Comparison of ENCODE assay signal across 8 cellular contexts in the genomic region with DNA sequence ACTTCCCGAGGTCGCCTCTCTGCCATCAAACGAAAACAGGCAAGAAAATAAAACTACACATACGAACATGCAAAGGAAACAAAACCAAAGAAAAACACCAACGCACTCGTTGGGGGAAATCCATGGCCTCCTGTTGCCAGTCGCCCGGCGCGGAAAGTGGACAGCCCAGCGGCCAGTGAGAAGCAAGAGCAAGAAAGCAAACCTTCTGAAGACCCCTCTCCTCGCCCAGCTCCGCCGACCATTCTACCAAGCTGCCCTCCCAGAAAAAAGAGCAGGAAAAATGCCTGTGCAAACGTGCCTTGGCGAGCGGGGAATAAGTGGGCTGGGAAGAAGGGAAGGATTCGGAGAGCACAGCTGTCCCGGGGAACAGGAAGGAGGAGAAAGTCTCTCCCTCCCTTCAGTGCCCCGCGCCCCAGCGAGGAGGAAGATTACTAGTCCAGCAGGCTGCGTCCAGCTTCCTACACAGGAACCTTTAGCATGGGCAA. TPM values are rescaled to one million over a fixed set of nuclear protein-coding genes. Genes with fewer than 3 reads are reported as not detected.
DNase-seq lines count a peak whose midpoint lies in the region; ATAC-seq and TF ChIP-seq lines count a peak whose summit lies in the region.

No MANE protein-coding gene starts in this region.

- no peaks in the 10 kb centered on the region for H4K20me1 ChIP-seq in fibroblast of lung (ENCODE audit: control insufficient read depth, extremely low read depth, insufficient read depth, low read length)
- peaks cover 31% of the 10 kb centered on the region for H4K20me1 ChIP-seq in neural progenitor cell (ENCODE audit: low read depth)

- H3K4me2 ChIP-seq in fibroblast of lung (ENCODE audit: extremely low read depth, insufficient read depth, low read length) (peak overlapping the region; percentile 79), neural progenitor cell (peak overlapping the region; percentile 91)

- H3K9ac ChIP-seq in fibroblast of lung (ENCODE audit: insufficient read depth, low read length): peak overlapping the region; percentile 76
- H3K9ac ChIP-seq in neural progenitor cell: peak overlapping the region; percentile 84

- POLR2A ChIA-PET in activated CD8-positive, alpha-beta T cell treated with anti-CD3 and anti-CD28 coated beads, Interleukin-2, amount 10 ng/mL, durations not matched to agents 7 days and 5 days (lab: Charles Lee): interaction anchor here (1.1 kb wide), 1 partner anchor 474 kb away, joined by 3 read pairs; no protein-coding TSS in a partner anchor

- H3F3A ChIP-seq in neural progenitor cell (ENCODE audit: low read depth): peaks cover 22% of the 10 kb centered on the region

- H3K4me1 Mint-ChIP-seq in activated CD8-positive, alpha-beta T cell treated with anti-CD3 and anti-CD28 coated beads, Interleukin-2, amount 10 ng/mL, durations not matched to agents 7 days and 5 days (ENCODE audit: low read depth): peaks cover 23% of the 10 kb centered on the region
- H3K4me1 Mint-ChIP-seq in neural progenitor cell: peaks cover 40% of the 10 kb centered on the region

- peak overlapping the region; percentile 30 for H3K27ac Mint-ChIP-seq in activated CD8-positive, alpha-beta T cell treated with anti-CD3 and anti-CD28 coated beads, Interleukin-2, amount 10 ng/mL, durations not matched to agents 7 days and 5 days
- H3K27ac Mint-ChIP-seq in neural progenitor cell: peak overlapping the region; percentile 97

- H3K27ac ChIP-seq in fibroblast of lung (ENCODE audit: insufficient read depth, low read length) (peak overlapping the region; percentile 90), neural progenitor cell (peak overlapping the region; percentile 88)

- H3K9me3 ChIP-seq in fibroblast of lung (ENCODE audit: control insufficient read depth, insufficient read depth, low read depth, low read length): no peaks in the 10 kb centered on the region
- no peaks in the 10 kb centered on the region for H3K9me3 ChIP-seq in neural progenitor cell (ENCODE audit: low read depth)

- H3K27me3 ChIP-seq in fibroblast of lung (ENCODE audit: control insufficient read depth, insufficient read depth, low read length): no peaks in the 10 kb centered on the region
- H3K27me3 ChIP-seq in neural progenitor cell: no peaks in the 10 kb centered on the region

- H3K4me1 ChIP-seq in fibroblast of lung (ENCODE audit: control insufficient read depth, extremely low read depth, insufficient read depth, low read length): no peaks in the 10 kb centered on the region
- peaks cover 43% of the 10 kb centered on the region for H3K4me1 ChIP-seq in neural progenitor cell

- H3K4me3 ChIP-seq in fibroblast of lung (replicated peaks in 1 of 4; ENCODE audit: control extremely low read depth in 1 of 4, insufficient read depth in 1 of 4, low read depth in 3 of 4, low read length in 4 of 4) (peak overlapping the region; percentile 73 to 92 (median 84)), neural progenitor cell (peak overlapping the region; percentile 87)

- DNase-seq in DMS53 (lab: John Stamatoyannopoulos, UW) (peak; percentile 86), fibroblast of lung (ENCODE audit: low read depth in 2 of 2) (no peak), neural progenitor cell (ENCODE audit: low spot score) (no peak), COLO668 (lab: John Stamatoyannopoulos, UW; ENCODE audit: unreplicated experiment) (no peak), NCI-H2029 (lab: John Stamatoyannopoulos, UW) (no peak)
- DNase-seq in activated CD8-positive, alpha-beta T cell treated with anti-CD3 and anti-CD28 coated beads, Interleukin-2, amount 10 ng/mL, durations not matched to agents 7 days and 5 days: peak; percentile 30

- H3K36me3 Mint-ChIP-seq in activated CD8-positive, alpha-beta T cell treated with anti-CD3 and anti-CD28 coated beads, Interleukin-2, amount 10 ng/mL, durations not matched to agents 7 days and 5 days (ENCODE audit: low read depth): no peaks in the 10 kb centered on the region
- peaks cover 7% of the 10 kb centered on the region for H3K36me3 Mint-ChIP-seq in neural progenitor cell

- no peaks in the 10 kb centered on the region for H3K36me3 ChIP-seq in fibroblast of lung (ENCODE audit: control insufficient read depth, insufficient read depth, low read length)
- no peaks in the 10 kb centered on the region for H3K36me3 ChIP-seq in neural progenitor cell

- CTCF ChIA-PET in activated CD8-positive, alpha-beta T cell treated with anti-CD3 and anti-CD28 coated beads, Interleukin-2, amount 10 ng/mL, durations not matched to agents 7 days and 5 days (lab: Charles Lee): interaction anchor here (1.6 to 3.2 kb wide), 2 partner anchors 10 to 266 kb away, joined by 5 to 16 read pairs; no protein-coding TSS in a partner anchor

- peak overlapping the region; percentile 79 for H3K4me3 Mint-ChIP-seq in activated CD8-positive, alpha-beta T cell treated with anti-CD3 and anti-CD28 coated beads, Interleukin-2, amount 10 ng/mL, durations not matched to agents 7 days and 5 days
- H3K4me3 Mint-ChIP-seq in neural progenitor cell: peak overlapping the region; percentile 99

- peak overlapping the region; percentile 60 for H2AFZ ChIP-seq in fibroblast of lung (ENCODE audit: low read length)
- H2AFZ ChIP-seq in neural progenitor cell (replicated peaks): peak overlapping the region; percentile 94

- H3K27me3 Mint-ChIP-seq in activated CD8-positive, alpha-beta T cell treated with anti-CD3 and anti-CD28 coated beads, Interleukin-2, amount 10 ng/mL, durations not matched to agents 7 days and 5 days (ENCODE audit: low read depth): peaks cover 57% of the 10 kb centered on the region
- no peaks in the 10 kb centered on the region for H3K27me3 Mint-ChIP-seq in neural progenitor cell (ENCODE audit: insufficient read depth, low read depth)

- H3K79me2 ChIP-seq in fibroblast of lung (ENCODE audit: control insufficient read depth, insufficient read depth, low read length) (peaks cover 48% of the 10 kb centered on the region), neural progenitor cell (ENCODE audit: low read depth) (peaks cover 62% of the 10 kb centered on the region)

- ATAC-seq in HG03460 (IDR thresholded peaks at IDR 0.05; ENCODE audit: unreplicated experiment) (peak; percentile 9), GM21515 (IDR thresholded peaks at IDR 0.05; ENCODE audit: unreplicated experiment) (no peak)
- no peak for ATAC-seq in activated CD8-positive, alpha-beta T cell treated with anti-CD3 and anti-CD28 coated beads, Interleukin-2, amount 10 ng/mL, durations not matched to agents 7 days and 5 days

- H3K9me3 Mint-ChIP-seq in activated CD8-positive, alpha-beta T cell treated with anti-CD3 and anti-CD28 coated beads, Interleukin-2, amount 10 ng/mL, durations not matched to agents 7 days and 5 days (ENCODE audit: insufficient read depth): no peaks in the 10 kb centered on the region
- H3K9me3 Mint-ChIP-seq in neural progenitor cell: peaks cover 3% of the 10 kb centered on the region

- TF ChIP-seq CTCF in fibroblast of lung (conservative IDR thresholded peaks at IDR 0.05 in 1 of 2, IDR thresholded peaks at IDR 0.05 in 1 of 2; ENCODE audit: low read depth in 1 of 2, low read length in 2 of 2): no peak
- no peak for TF ChIP-seq CTCF in neural progenitor cell (IDR thresholded peaks at IDR 0.05)

RNA-seq across cellular contexts. Expression of a gene that starts 0.8 kb away (rescaled TPM):
- total RNA-seq in activated CD8-positive, alpha-beta T cell treated with anti-CD3 and anti-CD28 coated beads, Interleukin-2, amount 10 ng/mL, durations not matched to agents 7 days and 5 days: 1 to 10 TPM; 6.1 to 7.6 TPM
- total RNA-seq in fibroblast of lung (45.2 and 58.1 TPM in 2 replicates), neural progenitor cell (ENCODE audit: low replicate concordance) (39.8 and 71.5 TPM in 2 replicates)
- 46.0 and 46.9 TPM in 2 replicates for polyA plus RNA-seq in fibroblast of lung
- polyA plus RNA-seq in fibroblast of lung (2012): 25.2 and 29.1 TPM in 2 replicates
- 10.3 and 11.5 TPM in 2 replicates for polyA minus RNA-seq in fibroblast of lung (ENCODE audit: low replicate concordance)

Comparison
In these comparisons a context has a peak if more than half of its experiments do, and no peak if none do; other contexts are left out.
1. DNase-seq: peak in DMS53 (single experiment) and activated CD8-positive, alpha-beta T cell treated with anti-CD3 and anti-CD28 coated beads, Interleukin-2, amount 10 ng/mL, durations not matched to agents 7 days and 5 days (single experiment); none in fibroblast of lung (0 of 2), neural progenitor cell (single experiment), COLO668 (single experiment) and NCI-H2029 (single experiment).